In the genomic region with DNA sequence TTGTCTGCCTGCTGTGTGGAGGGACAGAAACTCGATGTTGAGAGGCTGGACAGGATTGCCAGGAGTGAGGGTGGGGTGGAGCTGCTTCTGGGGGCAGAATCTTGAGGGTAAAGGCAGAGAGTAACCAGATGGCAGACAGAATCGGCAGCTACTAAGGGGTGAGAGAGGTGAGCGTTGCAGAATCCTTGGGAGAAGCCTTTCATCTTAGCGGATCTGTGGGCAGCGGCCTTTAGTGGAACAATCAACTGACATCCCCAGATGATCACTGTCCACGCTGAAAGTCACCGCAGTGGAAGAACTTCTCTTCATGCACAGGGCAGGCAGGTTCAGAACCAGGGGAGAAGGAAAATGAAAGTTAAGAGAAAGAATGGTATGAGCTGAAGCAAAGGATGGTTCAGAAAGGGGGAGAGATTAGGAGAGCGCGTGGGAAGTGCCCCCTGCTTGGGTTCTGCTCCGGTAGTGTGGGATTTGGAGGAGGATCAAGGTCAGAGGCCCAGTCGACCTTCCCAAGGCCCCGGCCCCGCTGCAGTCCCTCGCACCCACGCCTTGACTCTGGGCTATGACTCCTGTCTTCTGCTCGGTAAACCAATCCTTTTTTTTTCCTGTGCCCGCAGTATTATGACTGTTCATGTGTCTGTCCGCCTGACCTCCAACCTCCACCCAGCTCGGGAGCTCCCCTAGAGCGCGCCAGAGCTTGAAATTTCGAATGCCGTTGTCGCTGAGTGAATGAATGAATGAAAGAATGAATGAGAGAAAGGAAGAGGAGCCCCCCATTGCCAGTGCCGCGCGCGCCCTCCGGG, we compare ENCODE assay signal across 9 cellular contexts. TPM values are rescaled to one million over a fixed set of nuclear protein-coding genes. Genes with fewer than 3 reads are reported as not detected.
DNase-seq lines count a peak whose midpoint lies in the region; ATAC-seq and TF ChIP-seq lines count a peak whose summit lies in the region.
"Had no signal": no experiment of that assay in that cellular context is flagged by ENCODE, and none has a peak within 500 bp of the region (broad histone marks: within the 10 kb centered on the region; RNA-seq: fewer than 3 reads in every experiment).

No MANE protein-coding gene starts in this region.

- H3K36me3 Mint-ChIP-seq in activated T-cell treated with anti-CD3 and anti-CD28 coated beads, Interleukin-2, amount 50 U/mL, for 4 hours (ENCODE audit: insufficient read depth), result peaks cover 9% of the 10 kb centered on the region
- H3K36me3 Mint-ChIP-seq: naive B cell had no signal

- in situ Hi-C loops in SK-MEL-5 (cut with HindIII; ENCODE audit: low pct_unique_long_range_greater_than_20kb, low sequenced_read_pairs), result no loop called here

- DNase-seq in activated T-cell treated with anti-CD3 and anti-CD28 coated beads, Interleukin-2, amount 50 U/mL, for 4 hours, result no peak
- DNase-seq in activated T-cell treated with anti-CD3 and anti-CD28 coated beads for 4 hours (no peak), SK-MEL-5 (ENCODE audit: low read depth, low spot score) (peak; percentile 40), fibroblast of pulmonary artery (ENCODE audit: low read depth) (peak; percentile 31), pons (ENCODE audit: low spot score) (peak; percentile 19), NCI-H345 treated with DMSO at 0.1 percent for 48 hours (lab: John Stamatoyannopoulos, UW; ENCODE audit: unreplicated experiment) (no peak)
- no peak for DNase-seq in activated CD4-positive, alpha-beta T cell treated with anti-CD3 and anti-CD28 coated beads, Interleukin-2, amount 50 U/mL, for 4 hours

- H3K9me3 Mint-ChIP-seq in activated T-cell treated with anti-CD3 and anti-CD28 coated beads, Interleukin-2, amount 50 U/mL, for 4 hours, result no peaks in the 10 kb centered on the region
- H3K9me3 Mint-ChIP-seq: naive B cell had no signal

- no peak overlapping the region for H3K4me3 Mint-ChIP-seq in activated T-cell treated with anti-CD3 and anti-CD28 coated beads, Interleukin-2, amount 50 U/mL, for 4 hours

- TF ChIP-seq CTCF in fibroblast of pulmonary artery (IDR thresholded peaks at IDR 0.05; ENCODE audit: low read length, missing control alignments), result no peak

- H3K4me3 ChIP-seq in fibroblast of pulmonary artery (replicated peaks; ENCODE audit: low read depth, low read length), result peak overlapping the region; percentile 85

- no peaks in the 10 kb centered on the region for H3K27me3 Mint-ChIP-seq in activated T-cell treated with anti-CD3 and anti-CD28 coated beads, Interleukin-2, amount 50 U/mL, for 4 hours (ENCODE audit: low read depth)
- H3K27me3 Mint-ChIP-seq: naive B cell had no signal

- peak; percentile 61 to 62 for ATAC-seq in activated T-cell treated with anti-CD3 and anti-CD28 coated beads, Interleukin-2, amount 50 U/mL, for 4 hours
- peak; percentile 27 for ATAC-seq in HG03025 (IDR thresholded peaks at IDR 0.05; ENCODE audit: low FRiP score, unreplicated experiment)

- H3K4me1 Mint-ChIP-seq in activated T-cell treated with anti-CD3 and anti-CD28 coated beads, Interleukin-2, amount 50 U/mL, for 4 hours (ENCODE audit: low read depth), result no peaks in the 10 kb centered on the region

RNA-seq across cellular contexts. Expression of a gene that starts 0.6 kb away (rescaled TPM):
- 100 to 1,000 TPM; 103 to 110 (median 109) TPM for total RNA-seq in activated T-cell treated with anti-CD3 and anti-CD28 coated beads, Interleukin-2, amount 50 U/mL, for 4 hours
- total RNA-seq in SK-MEL-5 (2014; rRNA removed; shearing (Covaris generic)), result 213 and 214 TPM in 2 replicates
- polyA plus RNA-seq in SK-MEL-5 (2015; cell fraction: cytosol; rRNA removed), result 200 and 269 TPM in 2 replicates
- 27.2 and 37.3 TPM in 2 replicates for polyA plus RNA-seq in SK-MEL-5 (2015; cell fraction: nucleus; rRNA removed)

RNA-seq across cellular contexts. Expression of a gene that starts 31.6 kb away (rescaled TPM):
- 100 to 1,000 TPM; 171 to 175 (median 173) TPM for total RNA-seq in activated T-cell treated with anti-CD3 and anti-CD28 coated beads, Interleukin-2, amount 50 U/mL, for 4 hours
- 118 and 132 TPM in 2 replicates for total RNA-seq in SK-MEL-5 (2014; rRNA removed; shearing (Covaris generic))
- polyA plus RNA-seq in SK-MEL-5 (2015; cell fraction: cytosol; rRNA removed), result 70.0 and 110 TPM in 2 replicates
- polyA plus RNA-seq in SK-MEL-5 (2015; cell fraction: nucleus; rRNA removed), result 30.7 and 44.9 TPM in 2 replicates

RNA-seq across cellular contexts. Expression of a gene that starts 51.3 kb away (rescaled TPM):
- 100 to 1,000 TPM; 408 to 545 (median 430) TPM for total RNA-seq in activated T-cell treated with anti-CD3 and anti-CD28 coated beads, Interleukin-2, amount 50 U/mL, for 4 hours
- total RNA-seq in SK-MEL-5 (2014; rRNA removed; shearing (Covaris generic)), result 319 and 361 TPM in 2 replicates
- 242 and 338 TPM in 2 replicates for polyA plus RNA-seq in SK-MEL-5 (2015; cell fraction: cytosol; rRNA removed)
- polyA plus RNA-seq in SK-MEL-5 (2015; cell fraction: nucleus; rRNA removed), result 145 and 167 TPM in 2 replicates

Comparison
In these comparisons a context has a peak if more than half of its experiments do, and no peak if none do; other contexts are left out.
1. DNase-seq: peak in SK-MEL-5 (single experiment), fibroblast of pulmonary artery (single experiment) and pons (single experiment); none in activated T-cell treated with anti-CD3 and anti-CD28 coated beads, Interleukin-2, amount 50 U/mL, for 4 hours (single experiment), activated T-cell treated with anti-CD3 and anti-CD28 coated beads for 4 hours (single experiment), NCI-H345 treated with DMSO at 0.1 percent for 48 hours (single experiment) and activated CD4-positive, alpha-beta T cell treated with anti-CD3 and anti-CD28 coated beads, Interleukin-2, amount 50 U/mL, for 4 hours (0 of 2).